In genomic region chr22:49480896-49481650, GRCh38 we compare ENCODE assay signal across 21 cellular contexts.
DNase-seq lines count a peak whose midpoint lies in the region; ATAC-seq, FAIRE-seq and TF ChIP-seq lines count a peak whose summit lies in the region.
"Had no signal": no experiment of that assay in that cellular context is flagged by ENCODE, and none has a peak within 500 bp of the region (broad histone marks: within the 10 kb centered on the region; RNA-seq: fewer than 3 reads in every experiment).

No MANE protein-coding gene starts in this region.

- H3K79me2 ChIP-seq in parathyroid adenoma = no peaks in the 10 kb centered on the region

- H3K4me3 Mint-ChIP-seq in osteocyte (ENCODE audit: unreplicated experiment) = no peak overlapping the region
- H3K4me3 Mint-ChIP-seq: activated B cell treated with CpG ODN at 0.5 μM for 24 hours; activated naive CD8-positive, alpha-beta T cell treated with anti-CD3 and anti-CD28 coated beads, Interleukin-2, amount 10 ng/mL, durations not matched to agents 7 days and 5 days; central memory CD8-positive, alpha-beta T cell; memory B cell had no signal

- no peak overlapping the region; the same call in 1 of the 2 replicates for H3K9ac ChIP-seq in iPS-20b (ENCODE audit: low read depth, low read length)
- H3K9ac ChIP-seq in parathyroid adenoma = no peak overlapping the region

- H3K36me3 Mint-ChIP-seq in osteocyte (ENCODE audit: unreplicated experiment) = no peaks in the 10 kb centered on the region
- H3K36me3 Mint-ChIP-seq: activated naive CD8-positive, alpha-beta T cell treated with anti-CD3 and anti-CD28 coated beads, Interleukin-2, amount 10 ng/mL, durations not matched to agents 7 days and 5 days had no signal

- peaks cover 4% of the 10 kb centered on the region for H3K4me1 Mint-ChIP-seq in osteocyte (ENCODE audit: unreplicated experiment)
- H3K4me1 Mint-ChIP-seq: activated B cell treated with CpG ODN at 0.5 μM for 24 hours; activated naive CD8-positive, alpha-beta T cell treated with anti-CD3 and anti-CD28 coated beads, Interleukin-2, amount 10 ng/mL, durations not matched to agents 7 days and 5 days had no signal

- TF ChIP-seq RAD21 in A549 (conservative IDR thresholded peaks at IDR 0.05 in 1 of 2, IDR thresholded peaks at IDR 0.05 in 1 of 2) = no peak

- FAIRE-seq in A549 (lab: Jason Lieb, UNC) = no peak
- FAIRE-seq: GM12878 had no signal

- no peak overlapping the region for H2AFZ ChIP-seq in parathyroid adenoma

- CTCF ChIA-PET in A549 (lab: Yijun Ruan, JAX) = no interaction called here

- 0 out of 3 replicates have a peak overlapping the region, but pooled peaks have one; percentile 33 for H3K4me3 ChIP-seq in A549
- no peak overlapping the region for H3K4me3 ChIP-seq in NB4 (ENCODE audit: low read depth, low read length)
- peak overlapping the region; percentile 12 for H3K4me3 ChIP-seq in iPS-20b (ENCODE audit: low read length)
- no peak overlapping the region for H3K4me3 ChIP-seq in parathyroid adenoma (ENCODE audit: low read depth, low read length)
- H3K4me3 ChIP-seq: BLaER1 treated with 17β-estradiol and CSF1 and Interleukin-3, amounts not matched to agents 10 nM and 100 nM; GM12878 had no signal

- H3K9me3 ChIP-seq in A549 = no peaks in the 10 kb centered on the region
- no peaks in the 10 kb centered on the region for H3K9me3 ChIP-seq in iPS-20b (ENCODE audit: insufficient read depth, low read depth, low read length)
- H3K9me3 ChIP-seq in parathyroid adenoma (ENCODE audit: control insufficient read depth, low read length) = no peaks in the 10 kb centered on the region

- TF ChIP-seq EP300 in A549 (IDR thresholded peaks at IDR 0.05) = no peak

- ATAC-seq in A549 (peak; percentile 41 to 45; a peak in 4 of 6 replicates), HG03280 (IDR thresholded peaks at IDR 0.05; ENCODE audit: unreplicated experiment) (no peak)
- ATAC-seq: GM12878 had no signal

- DNase-seq in A549 (ENCODE audit: low read depth in 1 of 2, low spot score in 1 of 2) (no peak), NB4 (ENCODE audit: low read depth) (peak; percentile 54), NCI-H2107 treated with DMSO at 0.1 percent for 48 hours (lab: John Stamatoyannopoulos, UW; ENCODE audit: unreplicated experiment) (no peak), osteocyte (ENCODE audit: extremely low spot score, unreplicated experiment) (no peak), GOT3 (lab: John Stamatoyannopoulos, UW) (no peak)
- DNase-seq: activated B cell treated with CpG ODN at 0.5 μM for 24 hours; activated naive CD8-positive, alpha-beta T cell treated with anti-CD3 and anti-CD28 coated beads, Interleukin-2, amount 10 ng/mL, durations not matched to agents 7 days and 5 days; NCI-H1417; NCI-H2107; SHP77; T-helper 9 cell had no signal

- TF ChIP-seq CTCF in A549 (IDR thresholded peaks at IDR 0.05) (no peak), NB4 (IDR thresholded peaks at IDR 0.05; ENCODE audit: low read depth, low read length) (no peak), parathyroid adenoma (IDR thresholded peaks at IDR 0.05) (no peak), osteocyte (IDR thresholded peaks at IDR 0.05) (no peak)

- TF ChIP-seq POLR2A in A549 (IDR thresholded peaks at IDR 0.05; ENCODE audit: low read length) (no peak), NB4 (IDR thresholded peaks at IDR 0.05; ENCODE audit: extremely low read depth, insufficient read length) (no peak)

- H3K4me2 ChIP-seq in A549 (peak overlapping the region; percentile 73), parathyroid adenoma (ENCODE audit: low read length) (peak overlapping the region; percentile 51)
- H3K4me2 ChIP-seq: BLaER1 treated with 17β-estradiol and CSF1 and Interleukin-3, amounts not matched to agents 10 nM and 100 nM had no signal

- H3K4me1 ChIP-seq in A549 = no peaks in the 10 kb centered on the region
- peaks cover 20% of the 10 kb centered on the region for H3K4me1 ChIP-seq in iPS-20b (ENCODE audit: insufficient read depth, low read length)
- H3K4me1 ChIP-seq in parathyroid adenoma = no peaks in the 10 kb centered on the region

- H3K27me3 ChIP-seq in iPS-20b (ENCODE audit: insufficient read depth, low read length) (peaks cover 13% of the 10 kb centered on the region; the same call in 1 of the 2 replicates), parathyroid adenoma (ENCODE audit: control insufficient read depth, insufficient read depth, low read length) (no peaks in the 10 kb centered on the region)

- H3K36me3 ChIP-seq in iPS-20b (ENCODE audit: insufficient read depth, low read depth, low read length) (no peaks in the 10 kb centered on the region), parathyroid adenoma (ENCODE audit: control insufficient read depth, insufficient read depth, low read length) (no peaks in the 10 kb centered on the region)
- H3K36me3 ChIP-seq: BLaER1 treated with 17β-estradiol and CSF1 and Interleukin-3, amounts not matched to agents 10 nM and 100 nM had no signal

- POLR2A ChIA-PET in A549 (lab: Yijun Ruan, JAX) = no interaction called here

- H3K9me3 Mint-ChIP-seq in osteocyte (ENCODE audit: unreplicated experiment) = peaks cover 6% of the 10 kb centered on the region
- H3K9me3 Mint-ChIP-seq: activated B cell treated with CpG ODN at 0.5 μM for 24 hours had no signal

- H3K27ac ChIP-seq in A549 (no peak overlapping the region), iPS-20b (ENCODE audit: low read length) (no peak overlapping the region), parathyroid adenoma (no peak overlapping the region)
- H3K27ac ChIP-seq: BLaER1 treated with 17β-estradiol and CSF1 and Interleukin-3, amounts not matched to agents 10 nM and 100 nM; dorsolateral prefrontal cortex had no signal

- 48% methylated on average over 23 of the region's 23 CpGs for WGBS in A549 (ENCODE audit: missing lambda C conversion rate)

- peaks cover 12% of the 10 kb centered on the region for H3K27me3 Mint-ChIP-seq in osteocyte (ENCODE audit: unreplicated experiment)
- H3K27me3 Mint-ChIP-seq: memory B cell had no signal

- H3K27ac Mint-ChIP-seq in osteocyte (ENCODE audit: unreplicated experiment) = no peak overlapping the region
- H3K27ac Mint-ChIP-seq: activated B cell treated with CpG ODN at 0.5 μM for 24 hours; activated naive CD8-positive, alpha-beta T cell treated with anti-CD3 and anti-CD28 coated beads, Interleukin-2, amount 10 ng/mL, durations not matched to agents 7 days and 5 days; activated T-helper 2 cell treated with anti-CD3 and anti-CD28 coated beads, Interferon-gamma antibody, Interleukin-2, Interleukin-4, amounts not matched to agents 10 μg/mL and 5 μg/mL and 100 μg/mL, durations not matched to agents 14 hours and 24 hours and 36 hours; memory B cell; progenitor cell of endocrine pancreas had no signal

TF ChIP-seq in A549, 52 proteins besides CTCF, POLR2A, EP300 and RAD21:
- TF ChIP-seq BHLHE40 (IDR thresholded peaks at IDR 0.05; ENCODE audit: low read depth, low read length) = no peak
- no peak for TF ChIP-seq HDAC2 (IDR thresholded peaks at IDR 0.05)
- TF ChIP-seq ELK1 (IDR thresholded peaks at IDR 0.05; ENCODE audit: low read depth, low read length) = no peak
- no peak for TF ChIP-seq ZC3H11A (IDR thresholded peaks at IDR 0.05)
- TF ChIP-seq BCL3 (IDR thresholded peaks at IDR 0.05) = no peak
- TF ChIP-seq HOXA7 (CRISPR knock-in tag; IDR thresholded peaks at IDR 0.05) = no peak
- TF ChIP-seq CBX8 (IDR thresholded peaks at IDR 0.05) = no peak
- TF ChIP-seq NR3C1 (IDR thresholded peaks at IDR 0.05) = no peak
- TF ChIP-seq RFX5 (IDR thresholded peaks at IDR 0.05) = no peak
- no peak for TF ChIP-seq HOXB5 (CRISPR knock-in tag; IDR thresholded peaks at IDR 0.05)
- TF ChIP-seq HEYL (CRISPR knock-in tag; IDR thresholded peaks at IDR 0.05) = no peak
- no peak for TF ChIP-seq HOXB13 (CRISPR knock-in tag; IDR thresholded peaks at IDR 0.05; ENCODE audit: low read depth)
- no peak for TF ChIP-seq GATA3 (IDR thresholded peaks at IDR 0.05; ENCODE audit: borderline replicate concordance)
- no peak for TF ChIP-seq RNF2 (IDR thresholded peaks at IDR 0.05; ENCODE audit: borderline replicate concordance, low read depth)
- no peak for TF ChIP-seq MYC (IDR thresholded peaks at IDR 0.05; ENCODE audit: borderline replicate concordance, low read length)
- TF ChIP-seq HES2 (IDR thresholded peaks at IDR 0.05) = no peak

Comparison
In these comparisons a context has a peak if more than half of its experiments do, and no peak if none do; other contexts are left out.
1. H3K4me3 ChIP-seq: peak in A549 (single experiment) and iPS-20b (single experiment); none in NB4 (single experiment) and parathyroid adenoma (single experiment).